In the genomic region with DNA sequence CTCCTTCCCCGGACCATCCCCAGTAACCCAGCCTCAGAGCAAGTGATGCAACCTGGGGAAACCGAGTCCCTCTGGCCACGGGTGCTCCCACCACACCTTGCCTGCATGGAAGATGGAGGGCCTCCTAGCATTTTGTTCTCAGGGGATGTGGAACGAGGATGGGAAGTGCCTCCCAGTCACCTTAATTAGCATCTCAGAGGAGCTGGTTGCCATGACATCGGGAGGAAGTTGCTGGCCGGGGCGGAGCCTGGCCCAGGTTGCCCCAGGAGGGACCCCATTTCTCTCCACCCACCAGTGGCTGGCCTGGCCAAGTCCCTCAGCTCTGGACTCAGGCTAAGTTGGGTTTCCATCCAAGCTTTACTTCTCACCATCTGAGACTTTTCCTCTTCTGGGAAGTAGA, we compare ENCODE assay signal across 16 cellular contexts.
"Had no signal": no experiment of that assay in that cellular context is flagged by ENCODE, and none has a peak within 500 bp of the region (broad histone marks: within the 10 kb centered on the region; RNA-seq: fewer than 3 reads in every experiment).

No MANE protein-coding gene starts in this region.

- H3K4me2 ChIP-seq: hepatocyte had no signal

- H3K36me3 ChIP-seq: left ventricle myocardium inferior, upper lobe of right lung had no signal

- H3K4me1 ChIP-seq: left ventricle myocardium inferior, upper lobe of right lung had no signal

- ATAC-seq: activated CD4-positive, alpha-beta T cell treated with anti-CD3 and anti-CD28 coated beads for 36 hours; activated CD8-positive, alpha-beta memory T cell treated with anti-CD3 and anti-CD28 coated beads, Interleukin-2, amount 10 ng/mL, durations not matched to agents 7 days and 5 days; effector memory CD8-positive, alpha-beta T cell; upper lobe of right lung had no signal

- H3K4me3 Mint-ChIP-seq: activated CD4-positive, alpha-beta memory T cell treated with anti-CD3 and anti-CD28 coated beads for 36 hours; activated CD4-positive, alpha-beta T cell treated with anti-CD3 and anti-CD28 coated beads for 36 hours; activated CD8-positive, alpha-beta memory T cell treated with anti-CD3 and anti-CD28 coated beads, Interleukin-2, amount 10 ng/mL, durations not matched to agents 7 days and 5 days; activated naive CD8-positive, alpha-beta T cell treated with anti-CD3 and anti-CD28 coated beads, Interleukin-2, amount 10 ng/mL, durations not matched to agents 7 days and 5 days; brain; effector memory CD8-positive, alpha-beta T cell; nephron progenitor cell had no signal

- H3K27me3 ChIP-seq: hepatocyte had no signal

- H3K27ac ChIP-seq: hepatocyte, left ventricle myocardium inferior, upper lobe of right lung had no signal

- H3K4me3 ChIP-seq: hepatocyte, left ventricle myocardium inferior, upper lobe of right lung had no signal

- H3K79me2 ChIP-seq: hepatocyte had no signal

- H3K4me1 Mint-ChIP-seq: activated CD4-positive, alpha-beta T cell treated with anti-CD3 and anti-CD28 coated beads for 36 hours; activated CD8-positive, alpha-beta memory T cell treated with anti-CD3 and anti-CD28 coated beads, Interleukin-2, amount 10 ng/mL, durations not matched to agents 7 days and 5 days; activated naive CD8-positive, alpha-beta T cell treated with anti-CD3 and anti-CD28 coated beads, Interleukin-2, amount 10 ng/mL, durations not matched to agents 7 days and 5 days; nephron progenitor cell had no signal

- H2AFZ ChIP-seq: hepatocyte had no signal

- H3K9me3 ChIP-seq: left ventricle myocardium inferior, upper lobe of right lung had no signal

- H3K27me3 Mint-ChIP-seq: activated CD8-positive, alpha-beta memory T cell treated with anti-CD3 and anti-CD28 coated beads, Interleukin-2, amount 10 ng/mL, durations not matched to agents 7 days and 5 days; activated naive CD8-positive, alpha-beta T cell treated with anti-CD3 and anti-CD28 coated beads, Interleukin-2, amount 10 ng/mL, durations not matched to agents 7 days and 5 days had no signal

- DNase-seq: activated CD4-positive, alpha-beta memory T cell treated with anti-CD3 and anti-CD28 coated beads for 36 hours; activated CD4-positive, alpha-beta T cell treated with anti-CD3 and anti-CD28 coated beads for 36 hours; activated CD8-positive, alpha-beta memory T cell treated with anti-CD3 and anti-CD28 coated beads, Interleukin-2, amount 10 ng/mL, durations not matched to agents 7 days and 5 days; activated naive CD4-positive, alpha-beta T cell; activated naive CD8-positive, alpha-beta T cell treated with anti-CD3 and anti-CD28 coated beads, Interleukin-2, amount 10 ng/mL, durations not matched to agents 7 days and 5 days; caudate nucleus; effector memory CD8-positive, alpha-beta T cell; kidney glomerular epithelial cell; left ventricle myocardium inferior; mammary epithelial cell; nephron progenitor cell; stimulated activated naive CD4-positive, alpha-beta T cell; upper lobe of right lung had no signal

- H3K27ac Mint-ChIP-seq: activated CD4-positive, alpha-beta memory T cell treated with anti-CD3 and anti-CD28 coated beads for 36 hours; activated CD4-positive, alpha-beta T cell treated with anti-CD3 and anti-CD28 coated beads for 36 hours; activated CD8-positive, alpha-beta memory T cell treated with anti-CD3 and anti-CD28 coated beads, Interleukin-2, amount 10 ng/mL, durations not matched to agents 7 days and 5 days; activated naive CD8-positive, alpha-beta T cell treated with anti-CD3 and anti-CD28 coated beads, Interleukin-2, amount 10 ng/mL, durations not matched to agents 7 days and 5 days; brain; effector memory CD8-positive, alpha-beta T cell; nephron progenitor cell; progenitor cell of endocrine pancreas had no signal

- H3K36me3 Mint-ChIP-seq: activated CD4-positive, alpha-beta memory T cell treated with anti-CD3 and anti-CD28 coated beads for 36 hours; activated CD8-positive, alpha-beta memory T cell treated with anti-CD3 and anti-CD28 coated beads, Interleukin-2, amount 10 ng/mL, durations not matched to agents 7 days and 5 days; activated naive CD8-positive, alpha-beta T cell treated with anti-CD3 and anti-CD28 coated beads, Interleukin-2, amount 10 ng/mL, durations not matched to agents 7 days and 5 days; brain had no signal

- H3K9me3 Mint-ChIP-seq: activated CD4-positive, alpha-beta memory T cell treated with anti-CD3 and anti-CD28 coated beads for 36 hours; activated naive CD8-positive, alpha-beta T cell treated with anti-CD3 and anti-CD28 coated beads, Interleukin-2, amount 10 ng/mL, durations not matched to agents 7 days and 5 days; effector memory CD8-positive, alpha-beta T cell had no signal
